9 cellular contexts compared by ENCODE assay signal in genomic region chr1:94855307-94855700, GRCh38. TPM values are rescaled to one million over a fixed set of nuclear protein-coding genes. Genes with fewer than 3 reads are reported as not detected.
DNase-seq lines count a peak whose midpoint lies in the region; ATAC-seq and TF ChIP-seq lines count a peak whose summit lies in the region.
"Had no signal": no experiment of that assay in that cellular context is flagged by ENCODE, and none has a peak within 500 bp of the region (broad histone marks: within the 10 kb centered on the region; RNA-seq: fewer than 3 reads in every experiment).

No MANE protein-coding gene starts in this region.

- H3K9me3 Mint-ChIP-seq in natural killer cell, result no peaks in the 10 kb centered on the region

- H3K9ac ChIP-seq in OCI-LY3 (ENCODE audit: low read length) (no peak overlapping the region), colonic mucosa (ENCODE audit: low read depth in 2 of 2, low read length in 2 of 2) (peak overlapping the region; percentile 49 to 60)

- H4K20me1 ChIP-seq in OCI-LY3 (ENCODE audit: insufficient read depth, low read length), result no peaks in the 10 kb centered on the region

- TF ChIP-seq EP300 in tibial nerve (IDR thresholded peaks at IDR 0.05), result no peak

- no peaks in the 10 kb centered on the region for H3K4me1 ChIP-seq in OCI-LY3 (ENCODE audit: low read length)
- H3K4me1 ChIP-seq in colonic mucosa, result peaks cover 7% of the 10 kb centered on the region
- H3K4me1 ChIP-seq in tibial nerve, result peaks cover 0 to 25% (median 8%) of the 10 kb centered on the region in 4 donors
- H3K4me1 ChIP-seq: right lobe of liver had no signal

- peaks cover 10 to 12% of the 10 kb centered on the region in 2 donors for H3K27me3 Mint-ChIP-seq in natural killer cell (ENCODE audit: low read depth in 2 of 2)

- H3K4me1 Mint-ChIP-seq in natural killer cell, result no peaks in the 10 kb centered on the region

- DNase-seq in colonic mucosa (peak; percentile 41), left colon (peak in 1 of 2 donors; percentile 9), tibial nerve (ENCODE audit: low spot score in 2 of 2) (no peak), cerebellar nuclear complex (lab: John Stamatoyannopoulos, UW) (no peak), natural killer cell (no peak)

- no peaks in the 10 kb centered on the region for H3K79me2 ChIP-seq in OCI-LY3 (ENCODE audit: low read length)

- TF ChIP-seq CTCF in OCI-LY3 (IDR thresholded peaks at IDR 0.05; ENCODE audit: low read depth, low read length) (no peak), colonic mucosa (IDR thresholded peaks at IDR 0.05) (no peak), tibial nerve (IDR thresholded peaks at IDR 0.05) (no peak), natural killer cell (IDR thresholded peaks at IDR 0.05) (no peak)

- H3K4me3 Mint-ChIP-seq in natural killer cell, result no peak overlapping the region

- no peaks in the 10 kb centered on the region; the same call in 1 of the 2 replicates for H3K27me3 ChIP-seq in OCI-LY3 (ENCODE audit: low read depth, low read length)
- H3K27me3 ChIP-seq in colonic mucosa, result no peaks in the 10 kb centered on the region
- H3K27me3 ChIP-seq in tibial nerve, result no peaks in the 10 kb centered on the region
- H3K27me3 ChIP-seq: right lobe of liver had no signal

- H3K36me3 ChIP-seq in OCI-LY3 (replicated peaks; ENCODE audit: low read depth, low read length) (no peaks in the 10 kb centered on the region), colonic mucosa (no peaks in the 10 kb centered on the region), tibial nerve (no peaks in the 10 kb centered on the region)
- H3K36me3 ChIP-seq: right lobe of liver had no signal

- H3K27ac ChIP-seq in OCI-LY3 (ENCODE audit: low read length) (no peak overlapping the region), colonic mucosa (peak overlapping the region; percentile 57), tibial nerve (peak overlapping the region; percentile 66 to 89 (median 78))
- H3K27ac ChIP-seq: right lobe of liver had no signal

- no peak overlapping the region for H3K4me3 ChIP-seq in OCI-LY3 (ENCODE audit: low read length)
- H3K4me3 ChIP-seq in colonic mucosa, result no peak overlapping the region
- H3K4me3 ChIP-seq in tibial nerve, result no peak overlapping the region

- no peak overlapping the region for H2AFZ ChIP-seq in OCI-LY3 (ENCODE audit: low read depth, low read length)

- no peak for TF ChIP-seq POLR2A in tibial nerve (IDR thresholded peaks at IDR 0.05)

- H3K9me3 ChIP-seq in OCI-LY3 (ENCODE audit: insufficient read depth, low read length) (no peaks in the 10 kb centered on the region), colonic mucosa (no peaks in the 10 kb centered on the region), tibial nerve (no peaks in the 10 kb centered on the region)
- H3K9me3 ChIP-seq: right lobe of liver had no signal

- ATAC-seq in left colon (peak; percentile 44), HG03378 (IDR thresholded peaks at IDR 0.05; ENCODE audit: unreplicated experiment) (no peak), GM19452 (IDR thresholded peaks at IDR 0.05; ENCODE audit: unreplicated experiment) (no peak), natural killer cell (no peak)

- peak overlapping the region; percentile 73; the same call in 1 of the 2 replicates for H3K4me2 ChIP-seq in OCI-LY3 (ENCODE audit: low read length)

- intact Hi-C loops in colonic mucosa (cut with DNase I), result loop anchor here (2.0 to 10.0 kb wide), 2 partner anchors 187 to 379 kb away; partner anchors contain the start of gene RWDD3
- intact Hi-C loops in left colon (cut with DNase I, micrococcal nuclease), result loop anchor here in 1 of 2 donors (2.0 kb wide), 1 partner anchor 187 kb away; no protein-coding TSS in a partner anchor
- intact Hi-C loops in natural killer cell (cut with micrococcal nuclease), result no loop called here

- H3K27ac Mint-ChIP-seq in natural killer cell, result no peak overlapping the region

- H3K36me3 Mint-ChIP-seq in natural killer cell, result no peaks in the 10 kb centered on the region

- WGBS in tibial nerve, 2 donors, result 85 to 91% methylated on average over 2 of the region's 2 CpGs

RNA-seq across cellular contexts. Expression of gene SLC44A3, which starts 35.1 kb away (rescaled TPM):
- total RNA-seq in colonic mucosa, result 10 to 100 TPM; 55.4 to 71.4 TPM
- total RNA-seq in left colon, result 10 to 100 TPM; 72.1 to 95.5 TPM
- total RNA-seq in tibial nerve, result 1 to 10 TPM; 1.6 to 8.1 (median 5.3) TPM
- total RNA-seq in natural killer cell, result under 1 TPM in 1 of 3 donors, not detected in 2; 0.58 TPM

Comparison
In these comparisons a context has a peak if more than half of its experiments do, and no peak if none do; other contexts are left out.
1. RNA of gene SLC44A3, which starts 35.1 kb away (total RNA-seq): 72.1 to 95.5 TPM in left colon and 55.4 to 71.4 TPM in colonic mucosa; 1.6 to 8.1 TPM in tibial nerve and 0.58 TPM in natural killer cell; every median in the first group is over 4 times any median in the second.